ENCODE assay signal across 11 cellular contexts in the genomic region with DNA sequence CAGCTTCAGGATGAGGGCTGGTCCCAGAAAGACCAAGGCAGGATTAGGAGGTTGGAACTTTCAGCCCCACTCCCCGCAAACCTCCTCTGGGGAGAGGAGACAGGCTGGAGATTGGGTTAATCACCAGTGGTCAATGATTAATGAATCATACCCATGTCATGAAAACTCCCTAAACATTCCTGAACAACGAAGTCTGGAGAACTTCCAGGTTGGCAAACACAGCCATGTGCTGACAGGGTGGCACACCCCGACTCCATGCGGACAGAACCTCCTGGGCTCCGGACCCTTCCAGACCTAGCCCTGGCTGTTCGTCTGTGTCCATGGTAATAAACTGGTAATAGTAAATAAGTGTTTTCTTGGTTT.
DNase-seq lines count a peak whose midpoint lies in the region; ATAC-seq and TF ChIP-seq lines count a peak whose summit lies in the region.
"Had no signal": no experiment of that assay in that cellular context is flagged by ENCODE, and none has a peak within 500 bp of the region (broad histone marks: within the 10 kb centered on the region; RNA-seq: fewer than 3 reads in every experiment).

No MANE protein-coding gene starts in this region.

- DNase-seq in EH (ENCODE audit: low read depth) (peak; percentile 83), SJSA1 (ENCODE audit: low read depth in 1 of 2, low spot score in 2 of 2) (peak; percentile 84 to 87), fibroblast of peridontal ligament (ENCODE audit: extremely low read depth) (peak; percentile 75), osteoblast (ENCODE audit: insufficient read length, low spot score, missing footprints) (peak; percentile 95), Right ventricle myocardium superior (no peak), CD1c-positive myeloid dendritic cell (ENCODE audit: extremely low spot score) (no peak)
- no peak for DNase-seq in central memory CD4-positive, alpha-beta T cell
- DNase-seq: activated CD4-positive, alpha-beta T cell treated with anti-CD3 and anti-CD28 coated beads for 48 hours; stimulated activated naive CD8-positive, alpha-beta T cell treated with anti-CD3 and anti-CD28 coated beads, Interleukin-15, Interleukin-2, amounts not matched to agents 100 U/mL and 50 U/mL, for 24 hours had no signal

- no peak for TF ChIP-seq POLR2A in gastroesophageal sphincter (IDR thresholded peaks at IDR 0.05)

- H3K27me3 ChIP-seq in SJSA1 (replicated peaks) (no peaks in the 10 kb centered on the region), osteoblast (ENCODE audit: insufficient read depth, low read length) (no peaks in the 10 kb centered on the region), gastroesophageal sphincter (peaks cover 26% of the 10 kb centered on the region)

- H3K9me3 ChIP-seq in SJSA1 (replicated peaks) (no peaks in the 10 kb centered on the region), osteoblast (ENCODE audit: low read depth, low read length) (no peaks in the 10 kb centered on the region), gastroesophageal sphincter (no peaks in the 10 kb centered on the region)

- H3K27ac ChIP-seq in SJSA1 (peak overlapping the region; percentile 89), osteoblast (ENCODE audit: low read depth, low read length) (peak overlapping the region; percentile 96), gastroesophageal sphincter (no peak overlapping the region)

- H3K36me3 ChIP-seq in SJSA1 = no peaks in the 10 kb centered on the region
- H3K36me3 ChIP-seq in osteoblast (ENCODE audit: insufficient read depth, low read length) = no peaks in the 10 kb centered on the region
- H3K36me3 ChIP-seq in gastroesophageal sphincter = no peaks in the 10 kb centered on the region

- H3K4me3 ChIP-seq in SJSA1 (peak overlapping the region; percentile 2; the same call in 1 of the 2 replicates), osteoblast (ENCODE audit: insufficient read depth, low read length) (peak overlapping the region; percentile 38), gastroesophageal sphincter (no peak overlapping the region)

- no peaks in the 10 kb centered on the region for H3K79me2 ChIP-seq in osteoblast (ENCODE audit: insufficient read depth, low read length)

- intact Hi-C loops in Right ventricle myocardium superior (cut with DNase I) = loop anchor here (10.0 kb wide), 1 partner anchor 404 kb away; no protein-coding TSS in a partner anchor

- no peak for TF ChIP-seq CTCF in osteoblast (IDR thresholded peaks at IDR 0.05; ENCODE audit: extremely low read depth, low read depth, low read length)
- TF ChIP-seq CTCF in gastroesophageal sphincter (IDR thresholded peaks at IDR 0.05) = no peak

- H2AFZ ChIP-seq in osteoblast (ENCODE audit: low read length) = peak overlapping the region; percentile 2

- no peaks in the 10 kb centered on the region for H4K20me1 ChIP-seq in osteoblast (ENCODE audit: insufficient read depth, low read length)

- WGBS in gastroesophageal sphincter (ENCODE audit: low coverage in 1 of 2), 2 donors = no CpG with 5 or more reads among the region's 6 CpGs

- TF ChIP-seq EP300 in gastroesophageal sphincter (IDR thresholded peaks at IDR 0.05) = no peak

- no peak for ATAC-seq in gastroesophageal sphincter
- no peak for ATAC-seq in Right ventricle myocardium superior (ENCODE audit: poor library complexity)
- ATAC-seq: sciatic nerve; stimulated activated naive CD8-positive, alpha-beta T cell treated with anti-CD3 and anti-CD28 coated beads, Interleukin-15, Interleukin-2, amounts not matched to agents 100 U/mL and 50 U/mL, for 24 hours had no signal

- H3K4me2 ChIP-seq in osteoblast (ENCODE audit: insufficient read depth, low read length) = peak overlapping the region; percentile 77

- H3K4me1 ChIP-seq in SJSA1 (replicated peaks) (peaks cover 58% of the 10 kb centered on the region), osteoblast (ENCODE audit: insufficient read depth, low read length) (peaks cover 28% of the 10 kb centered on the region), gastroesophageal sphincter (peaks cover 0 to 12% (median 4%) of the 10 kb centered on the region in 3 donors)

Comparison
In these comparisons a context has a peak if more than half of its experiments do, and no peak if none do; other contexts are left out.
1. DNase-seq: peak in EH (single experiment), SJSA1 (2 of 2), fibroblast of peridontal ligament (single experiment) and osteoblast (single experiment); none in central memory CD4-positive, alpha-beta T cell (single experiment), Right ventricle myocardium superior (single experiment) and CD1c-positive myeloid dendritic cell (single experiment).
2. H3K27ac ChIP-seq: peak in SJSA1 (single experiment) and osteoblast (single experiment); none in gastroesophageal sphincter (0 of 4).
3. H3K4me3 ChIP-seq: peak in SJSA1 (single experiment) and osteoblast (single experiment); none in gastroesophageal sphincter (0 of 2).